In the genomic region with DNA sequence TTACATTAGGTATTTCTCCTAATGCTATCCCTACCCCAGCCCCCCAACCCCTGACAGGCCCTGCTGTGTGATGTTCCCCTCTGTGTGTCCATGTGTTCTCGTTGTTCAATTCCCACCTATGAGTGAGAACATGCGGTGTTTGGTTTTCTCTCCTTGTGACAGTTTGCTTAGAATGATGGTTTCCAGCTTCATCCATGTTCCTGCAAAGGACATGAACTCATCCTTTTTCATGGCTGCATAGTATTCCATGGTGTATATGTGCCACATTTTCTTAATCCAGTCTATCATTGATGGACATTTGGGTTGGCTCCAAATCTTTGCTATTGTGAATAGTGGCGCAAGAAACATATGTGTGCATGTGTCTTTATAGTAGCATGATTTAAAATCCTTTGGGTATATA, we compare ENCODE assay signal across 1 cellular context. TPM values are rescaled to one million over a fixed set of nuclear protein-coding genes. Genes with fewer than 3 reads are reported as not detected.
"Had no signal": no experiment of that assay in that cellular context is flagged by ENCODE, and none has a peak within 500 bp of the region (broad histone marks: within the 10 kb centered on the region; RNA-seq: fewer than 3 reads in every experiment).

No MANE protein-coding gene starts in this region.

RNA-seq across cellular contexts. Expression of a gene that starts 58.1 kb away (rescaled TPM):
- total RNA-seq: G401 had no signal
